ENCODE assay signal across 1 cellular context in the genomic region with DNA sequence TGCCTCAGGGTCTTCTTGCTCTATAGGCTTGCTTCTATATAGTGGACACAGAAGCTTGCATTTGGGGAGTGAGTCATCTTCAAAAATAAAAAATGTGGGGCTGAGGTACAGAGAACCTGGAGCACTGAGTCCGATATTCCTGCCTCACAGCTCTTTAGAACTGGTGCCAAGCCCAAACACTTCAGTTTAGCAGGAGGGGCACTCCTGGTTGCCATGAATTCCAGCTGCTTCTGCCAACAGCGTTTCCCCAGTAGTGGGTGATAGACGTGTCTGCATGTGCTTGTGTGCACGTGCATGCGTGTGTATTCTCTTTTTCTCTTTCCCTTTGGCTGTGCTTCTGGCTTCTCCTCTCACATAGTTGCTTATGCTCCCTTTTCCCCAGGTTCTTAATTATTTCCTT.
TF ChIP-seq lines count a peak whose summit lies in the region.

No MANE protein-coding gene starts in this region.

TF ChIP-seq in H1, 55 proteins besides CTCF, POLR2A, EP300 and RAD21:
- TF ChIP-seq CEBPB (IDR thresholded peaks at IDR 0.05; ENCODE audit: low read depth, low read length) (no peak), SP1 (IDR thresholded peaks at IDR 0.05; ENCODE audit: low read depth, low read length) (no peak)
